8 cellular contexts compared by ENCODE assay signal in the genomic region with DNA sequence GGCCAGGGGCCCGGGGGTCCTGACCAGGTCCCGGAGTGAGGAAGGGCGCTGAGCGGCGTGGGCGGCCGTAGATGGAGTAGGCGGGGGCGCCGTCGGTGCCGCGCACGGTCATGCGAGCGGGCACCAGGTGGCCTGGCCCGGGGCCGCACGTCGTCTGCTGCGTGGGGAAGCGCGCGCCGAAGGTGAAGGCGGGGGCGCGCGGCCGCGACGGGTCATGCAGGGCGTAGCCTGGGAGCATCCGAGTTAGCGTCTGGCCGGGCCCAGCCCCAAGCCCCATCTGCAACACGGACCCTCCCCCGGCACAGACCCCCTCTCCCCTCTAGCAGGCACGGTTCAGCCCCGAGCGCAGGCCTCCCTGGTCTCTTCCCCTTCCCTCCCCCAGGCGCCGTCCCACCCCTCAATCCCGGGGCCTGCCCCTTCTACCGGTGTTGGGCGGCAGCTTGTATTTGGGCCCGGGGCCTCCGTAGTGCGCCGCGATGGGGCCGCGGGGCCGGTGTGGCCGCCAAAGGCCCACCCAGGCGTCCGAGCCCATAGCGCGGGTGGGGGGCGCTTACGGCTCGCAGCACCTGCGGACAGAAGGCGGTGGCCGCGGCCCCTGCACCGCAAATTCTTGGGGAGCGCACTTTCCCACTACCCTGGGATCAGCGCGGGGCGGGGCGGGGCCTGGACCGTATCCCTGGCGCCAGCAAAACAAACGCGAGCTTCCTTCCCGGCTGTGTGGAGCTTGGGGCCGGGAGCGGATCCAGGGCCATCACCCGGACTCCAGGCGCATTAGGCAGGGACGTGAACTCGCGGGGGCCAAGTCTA. TPM values are rescaled to one million over a fixed set of nuclear protein-coding genes. Genes with fewer than 3 reads are reported as not detected.
DNase-seq lines count a peak whose midpoint lies in the region; ATAC-seq and TF ChIP-seq lines count a peak whose summit lies in the region.

No MANE protein-coding gene starts in this region.

- H3K27me3 ChIP-seq in breast epithelium (no peaks in the 10 kb centered on the region), spleen (replicated peaks in 1 of 7) (no peaks in the 10 kb centered on the region)

- H3K27ac Mint-ChIP-seq in immature natural killer cell: peak overlapping the region; percentile 89 to 97 (median 92)

- ATAC-seq in HG03354 (IDR thresholded peaks at IDR 0.05; ENCODE audit: poor library complexity, severe bottlenecking, unreplicated experiment) (peak; percentile 24), GM21390 (IDR thresholded peaks at IDR 0.05; ENCODE audit: unreplicated experiment) (no peak)

- peaks cover 18 to 22% of the 10 kb centered on the region in 2 donors for H3K4me1 Mint-ChIP-seq in immature natural killer cell

- H3K36me3 ChIP-seq in breast epithelium: no peaks in the 10 kb centered on the region
- peaks cover 0 to 18% (median 0%) of the 10 kb centered on the region in 6 donors for H3K36me3 ChIP-seq in spleen

- peak overlapping the region; percentile 68 to 84 (median 68) for H3K4me3 ChIP-seq in breast epithelium
- peak overlapping the region; percentile 50 to 97 (median 64) for H3K4me3 ChIP-seq in spleen

- no peaks in the 10 kb centered on the region for H3K9me3 ChIP-seq in breast epithelium
- no peaks in the 10 kb centered on the region for H3K9me3 ChIP-seq in spleen

- intact Hi-C loops in breast epithelium (cut with DNase I; ENCODE audit: low total_unique reads) (no loop called here), spleen (cut with DNase I; ENCODE audit: low total_unique reads) (no loop called here)

- 1 to 2% (median 1%) methylated on average over 50 to 84 of the region's 84 CpGs for WGBS in spleen, 5 donors

- TF ChIP-seq CTCF in breast epithelium (IDR thresholded peaks at IDR 0.05) (no peak), spleen (IDR thresholded peaks at IDR 0.05 in 8 of 11, conservative IDR thresholded peaks at IDR 0.05 in 3 of 11) (peak in 1 of 11 experiments; percentile 34)

- DNase-seq in DMS153 (lab: John Stamatoyannopoulos, UW) (peak; percentile 24), T-helper 2 cell (peak in 4 of 5 experiments; percentile 46 to 87 (median 56)), breast epithelium (ENCODE audit: low spot score in 2 of 2) (peak; percentile 86 to 90), immature natural killer cell (peak; percentile 50 to 62 (median 60)), spleen (peak; percentile 96), NCI-H1436 (lab: John Stamatoyannopoulos, UW) (no peak)

- H3K27ac ChIP-seq in breast epithelium (peak overlapping the region; percentile 98 to 99), spleen (peak overlapping the region; percentile 97 to 100 (median 99))

- TF ChIP-seq POLR2A in breast epithelium (IDR thresholded peaks at IDR 0.05) (peak; percentile 38), spleen (IDR thresholded peaks at IDR 0.05) (peak; percentile 53 to 66 (median 65))

- H3K9me3 Mint-ChIP-seq in immature natural killer cell: peaks cover 0 to 1% (median 0%) of the 10 kb centered on the region in 6 donors

- H3K4me3 Mint-ChIP-seq in immature natural killer cell: peak overlapping the region; percentile 83 to 92 (median 89)

- H3K27me3 Mint-ChIP-seq in immature natural killer cell (ENCODE audit: low read depth in 3 of 3): peaks cover 0 to 19% (median 10%) of the 10 kb centered on the region in 3 donors

- no peaks in the 10 kb centered on the region for H3K36me3 Mint-ChIP-seq in immature natural killer cell

- H3K4me1 ChIP-seq in breast epithelium: no peaks in the 10 kb centered on the region
- H3K4me1 ChIP-seq in spleen: peaks cover 17 to 99% (median 74%) of the 10 kb centered on the region in 6 donors

RNA-seq across cellular contexts. Expression of a gene that starts 1.9 kb away (rescaled TPM):
- total RNA-seq in breast epithelium: 100 to 1,000 TPM in 1 of 3 donors, 10 to 100 TPM in 2; 44.6 to 115 (median 82.9) TPM
- polyA plus RNA-seq in immature natural killer cell: 10 to 100 TPM; 21.2 to 31.2 (median 25.5) TPM
- 100 to 1,000 TPM in 6 of 7 donors, 10 to 100 TPM in 1; 73.7 to 284 (median 152) TPM for total RNA-seq in spleen
- 100 to 1,000 TPM in 1 of 3 donors, 10 to 100 TPM in 2; 88.3 to 166 (median 92.3) TPM for polyA plus RNA-seq in spleen

RNA-seq across cellular contexts. Expression of a gene that starts 6.4 kb away (rescaled TPM):
- total RNA-seq in breast epithelium (1 to 10 TPM; 1.9 to 6.6 (median 4.3) TPM), spleen (1 to 10 TPM in 6 of 7 donors, not detected in 1; 1.2 to 7.4 (median 5.0) TPM)
- polyA plus RNA-seq in immature natural killer cell (10 to 100 TPM in 1 of 3 donors, 1 to 10 TPM in 2; 8.3 to 14.8 (median 9.9) TPM), spleen (10 to 100 TPM in 2 of 3 donors, 1 to 10 TPM in 1; 4.4 to 12.7 (median 12.0) TPM)

RNA-seq across cellular contexts. Expression of a gene that starts 13.9 kb away (rescaled TPM):
- total RNA-seq in breast epithelium (under 1 TPM; 0.16 to 0.33 (median 0.29) TPM), spleen (1 to 10 TPM; 2.6 to 5.0 (median 3.4) TPM)
- polyA plus RNA-seq in immature natural killer cell (1 to 10 TPM; 2.4 to 8.1 (median 4.5) TPM), spleen (1 to 10 TPM; 2.6 to 3.8 (median 3.5) TPM)

RNA-seq across cellular contexts. Expression of a gene that starts 23.7 kb away (rescaled TPM):
- total RNA-seq in breast epithelium (10 to 100 TPM; 25.9 to 48.2 (median 43.0) TPM), spleen (10 to 100 TPM; 33.9 to 48.0 (median 38.1) TPM)
- polyA plus RNA-seq in immature natural killer cell (10 to 100 TPM; 41.8 to 46.7 (median 46.5) TPM), spleen (10 to 100 TPM; 31.4 to 43.1 (median 35.0) TPM)

RNA-seq across cellular contexts. Expression of a gene that starts 24.2 kb away (rescaled TPM):
- total RNA-seq in breast epithelium (10 to 100 TPM; 35.7 to 54.9 (median 39.5) TPM), spleen (10 to 100 TPM; 62.5 to 81.1 (median 72.2) TPM)
- polyA plus RNA-seq in immature natural killer cell (10 to 100 TPM; 16.3 to 40.4 (median 20.1) TPM), spleen (10 to 100 TPM; 36.6 to 71.2 (median 45.0) TPM)
